In genomic region chr19:41927810-41928192, GRCh38 we compare ENCODE assay signal across 8 cellular contexts. TPM values are rescaled to one million over a fixed set of nuclear protein-coding genes. Genes with fewer than 3 reads are reported as not detected.
A peak's percentile ranks its signal among the peaks of the same experiment; 100 is the strongest.
DNase-seq lines count a peak whose midpoint lies in the region; ATAC-seq, FAIRE-seq and TF ChIP-seq lines count a peak whose summit lies in the region.

No MANE protein-coding gene starts in this region.

- H3K9me3 Mint-ChIP-seq in glutamatergic neuron (ENCODE audit: unreplicated experiment) = peaks cover 13% of the 10 kb centered on the region

- H3K36me3 ChIP-seq in HEK293 (ENCODE audit: control insufficient read depth in 2 of 2, insufficient read depth in 1 of 2, low read length in 2 of 2) = no peaks in the 10 kb centered on the region
- H3K36me3 ChIP-seq in small intestine (ENCODE audit: control insufficient read depth in 2 of 2, insufficient read depth in 2 of 2, low read length in 2 of 2) = no peaks in the 10 kb centered on the region

- H3K4me1 ChIP-seq in HEK293 (ENCODE audit: control insufficient read depth, insufficient read depth, low read length) (peaks cover 4% of the 10 kb centered on the region), small intestine (ENCODE audit: control insufficient read depth in 2 of 2, insufficient read depth in 1 of 2, low read depth in 1 of 2, low read length in 1 of 2) (no peaks in the 10 kb centered on the region)

- DNase-seq in glutamatergic neuron = no peak
- DNase-seq in small intestine = no peak
- no peak for DNase-seq in dedifferentiated amniotic fluid mesenchymal stem cell (ENCODE audit: extremely low spot score)

- no peaks in the 10 kb centered on the region for H3K9me3 ChIP-seq in HEK293 (ENCODE audit: control insufficient read depth, insufficient read depth, low read depth, low read length)
- H3K9me3 ChIP-seq in small intestine (ENCODE audit: control insufficient read depth, low read depth) = no peaks in the 10 kb centered on the region

- no peak overlapping the region for H3K27ac ChIP-seq in HEK293 (ENCODE audit: extremely low read depth, low read depth, low read length)
- no peak overlapping the region for H3K27ac ChIP-seq in small intestine (ENCODE audit: low read depth in 1 of 2, low read length in 1 of 2)

- ATAC-seq in GM19023 (IDR thresholded peaks at IDR 0.05; ENCODE audit: unreplicated experiment) (no peak), GM19351 (IDR thresholded peaks at IDR 0.05; ENCODE audit: unreplicated experiment) (no peak), GM18517 (IDR thresholded peaks at IDR 0.05; ENCODE audit: unreplicated experiment) (no peak)

- H3K27me3 ChIP-seq in small intestine (ENCODE audit: control insufficient read depth in 2 of 2, insufficient read depth in 2 of 2, low read length in 2 of 2) = peaks cover 0 to 43% of the 10 kb centered on the region in 2 donors

- CTCF ChIA-PET in HEK293 (lab: Yijun Ruan, JAX) = interaction anchor here (0.6 to 1.5 kb wide), 2 partner anchors 23 to 101 kb away, joined by 3 to 4 read pairs; no protein-coding TSS in a partner anchor

- H3K27me3 Mint-ChIP-seq in glutamatergic neuron (ENCODE audit: unreplicated experiment) = peaks cover 17% of the 10 kb centered on the region

- H3K4me3 Mint-ChIP-seq in glutamatergic neuron (ENCODE audit: unreplicated experiment) = peak overlapping the region; percentile 89

- WGBS in small intestine, 3 donors = 1 to 3% (median 2%) methylated on average over 27 to 36 of the region's 36 CpGs

- peaks cover 22% of the 10 kb centered on the region for H3K4me1 Mint-ChIP-seq in glutamatergic neuron (ENCODE audit: low read depth, unreplicated experiment)

- no peaks in the 10 kb centered on the region for H3K36me3 Mint-ChIP-seq in glutamatergic neuron (ENCODE audit: unreplicated experiment)

- TF ChIP-seq CTCF in HEK293 (tag by site-specific recombination; IDR thresholded peaks at IDR 0.05) (no peak), WI38 (IDR thresholded peaks at IDR 0.05; ENCODE audit: low read depth, low read length) (no peak), glutamatergic neuron (IDR thresholded peaks at IDR 0.05; ENCODE audit: partially characterized antibody, unreplicated experiment) (no peak)

- POLR2A ChIA-PET in HEK293 (lab: Yijun Ruan, JAX) = no interaction called here

- no peak for FAIRE-seq in small intestine (lab: Jason Lieb, UNC)

- H3K27ac Mint-ChIP-seq in glutamatergic neuron (ENCODE audit: unreplicated experiment) = no peak overlapping the region

- H3K4me3 ChIP-seq in HEK293 (ENCODE audit: low read depth, low read length) (peak overlapping the region; percentile 27; the same call in 1 of the 2 replicates), WI38 (ENCODE audit: low read depth, low read length) (peak overlapping the region; percentile 46), small intestine (ENCODE audit: low read depth in 1 of 2, low read length in 2 of 2) (peak overlapping the region; percentile 35 to 47)

TF ChIP-seq in HEK293, 187 proteins besides CTCF, POLR2A, EP300 and RAD21:
- TF ChIP-seq ZNF600 (tag by site-specific recombination; IDR thresholded peaks at IDR 0.05) (no peak), SP2 (tag by site-specific recombination; IDR thresholded peaks at IDR 0.05) (peak; percentile 69), ZNF621 (tag by site-specific recombination; IDR thresholded peaks at IDR 0.05) (no peak), ZNF660 (tag by site-specific recombination; IDR thresholded peaks at IDR 0.05) (no peak), EGR2 (tag by site-specific recombination; IDR thresholded peaks at IDR 0.05; ENCODE audit: low read depth) (peak; percentile 82), GLIS2 (tag by site-specific recombination; IDR thresholded peaks at IDR 0.05) (peak; percentile 49; the same call in 1 of the 2 replicates), REPIN1 (tag by site-specific recombination; IDR thresholded peaks at IDR 0.05; ENCODE audit: low read depth) (no peak), ZFHX2 (tag by site-specific recombination; conservative IDR thresholded peaks at IDR 0.05) (peak; percentile 92), GLIS1 (tag by site-specific recombination; IDR thresholded peaks at IDR 0.05) (peak; percentile 13; the same call in 1 of the 2 replicates), ZNF529 (tag by site-specific recombination; IDR thresholded peaks at IDR 0.05; ENCODE audit: insufficient replicate concordance) (no peak), SP3 (tag by site-specific recombination; IDR thresholded peaks at IDR 0.05) (peak; percentile 68), KLF9 (tag by site-specific recombination; IDR thresholded peaks at IDR 0.05; ENCODE audit: low read depth) (peak; percentile 72), SP7 (tag by site-specific recombination; IDR thresholded peaks at IDR 0.05) (0 out of 2 replicates have a peak, but pooled peaks have one; percentile 45), ZNF596 (tag by site-specific recombination; IDR thresholded peaks at IDR 0.05) (no peak), ZNF580 (tag by site-specific recombination; IDR thresholded peaks at IDR 0.05) (no peak)
TF ChIP-seq in HEK293: peak in this region for 8.

RNA-seq across cellular contexts. Expression of gene ERFL, which starts 0.4 kb away (rescaled TPM):
- 1.6 TPM for total RNA-seq in glutamatergic neuron (ENCODE audit: unreplicated experiment)
- polyA plus RNA-seq in small intestine = under 1 TPM in 1 of 3 donors, not detected in 2; 0.21 TPM

RNA-seq across cellular contexts. Expression of gene RABAC1, which starts 31.3 kb away (rescaled TPM):
- total RNA-seq in glutamatergic neuron (ENCODE audit: unreplicated experiment) = 139 TPM
- 100 to 1,000 TPM; 183 to 227 (median 206) TPM for polyA plus RNA-seq in small intestine

RNA-seq across cellular contexts. Expression of gene ARHGEF1, which starts 44.8 kb away (rescaled TPM):
- 78.7 TPM for total RNA-seq in glutamatergic neuron (ENCODE audit: unreplicated experiment)
- polyA plus RNA-seq in small intestine = 100 to 1,000 TPM in 2 of 3 donors, 10 to 100 TPM in 1; 55.3 to 120 (median 118) TPM

RNA-seq across cellular contexts. Expression of gene CD79A, which starts 50.7 kb away (rescaled TPM):
- total RNA-seq in glutamatergic neuron (ENCODE audit: unreplicated experiment) = not detected
- 10 to 100 TPM in 1 of 3 donors, 1 to 10 TPM in 1, under 1 TPM in 1; 0.45 to 10.5 (median 8.9) TPM for polyA plus RNA-seq in small intestine
